ENCODE assay signal across 8 cellular contexts in genomic region chr9:113581865-113582697, GRCh38.
A peak's percentile ranks its signal among the peaks of the same experiment; 100 is the strongest.
DNase-seq lines count a peak whose midpoint lies in the region; ATAC-seq and TF ChIP-seq lines count a peak whose summit lies in the region.

No MANE protein-coding gene starts in this region.

- H3K18ac ChIP-seq in mesenchymal stem cell (ENCODE audit: low read depth in 1 of 2, low read length in 2 of 2), result peak overlapping the region; percentile 0 to 23

- ATAC-seq in GM19035 (IDR thresholded peaks at IDR 0.05; ENCODE audit: unreplicated experiment) (peak; percentile 80), HG03342 (IDR thresholded peaks at IDR 0.05; ENCODE audit: unreplicated experiment) (peak; percentile 84)

- peaks cover 10 to 36% of the 10 kb centered on the region in 2 experiments for H3K36me3 ChIP-seq in mesenchymal stem cell (ENCODE audit: control insufficient read depth in 1 of 2, insufficient read depth in 2 of 2, low read depth in 1 of 2, low read length in 2 of 2)

- H3K4me1 Mint-ChIP-seq in chondrocyte (ENCODE audit: low read depth), result peaks cover 58% of the 10 kb centered on the region

- 70% methylated on average over 17 of the region's 17 CpGs for WGBS in mesenchymal stem cell

- H2AFZ ChIP-seq in mesenchymal stem cell (ENCODE audit: low read depth, low read length), result no peak overlapping the region

- no peak overlapping the region for H3K14ac ChIP-seq in mesenchymal stem cell (ENCODE audit: low read length in 2 of 2)

- peak overlapping the region; percentile 98 for H3K27ac Mint-ChIP-seq in chondrocyte (ENCODE audit: unreplicated experiment)

- H3K4me3 Mint-ChIP-seq in chondrocyte (ENCODE audit: unreplicated experiment), result no peak overlapping the region

- no peak overlapping the region for H3K23ac ChIP-seq in mesenchymal stem cell (ENCODE audit: low read length in 2 of 2)

- H3K36me3 Mint-ChIP-seq in chondrocyte (ENCODE audit: low read depth), result peaks cover 29% of the 10 kb centered on the region

- no peaks in the 10 kb centered on the region for H3K27me3 Mint-ChIP-seq in chondrocyte (ENCODE audit: low read depth)

- H3K4me3 ChIP-seq in AG04449 (ENCODE audit: low read depth, low read length) (peak overlapping the region; percentile 4; the same call in 1 of the 2 replicates), mesenchymal stem cell (ENCODE audit: insufficient read depth in 1 of 2, low read depth in 1 of 2, low read length in 2 of 2) (peak overlapping the region in 1 of 2 experiments; percentile 34)

- H3K4ac ChIP-seq in mesenchymal stem cell (ENCODE audit: low read depth in 1 of 2, low read length in 2 of 2), result no peak overlapping the region

- H3K4me2 ChIP-seq in mesenchymal stem cell (ENCODE audit: low read length, poor library complexity, severe bottlenecking), result no peak overlapping the region

- peak overlapping the region; percentile 1 to 80 for H2BK12ac ChIP-seq in mesenchymal stem cell (ENCODE audit: low read length in 2 of 2)

- H3K9me3 Mint-ChIP-seq in chondrocyte (ENCODE audit: low read depth), result no peaks in the 10 kb centered on the region

- no peak overlapping the region for H4K91ac ChIP-seq in mesenchymal stem cell (ENCODE audit: low read length)

- no peak overlapping the region for H2BK120ac ChIP-seq in mesenchymal stem cell (ENCODE audit: low read depth, low read length)

- peak overlapping the region; percentile 21 for H2AK5ac ChIP-seq in mesenchymal stem cell (ENCODE audit: low read length, severe bottlenecking)

- peak overlapping the region; percentile 95 for H3K27ac ChIP-seq in mesenchymal stem cell (ENCODE audit: low read length, poor library complexity, severe bottlenecking)

- POLR2A ChIA-PET in AG04449 (lab: Yijun Ruan, JAX), result interaction anchor here (0.9 to 1.1 kb wide), 2 partner anchors 12 to 16 kb away, joined by 3 to 5 read pairs; no protein-coding TSS in a partner anchor

- H4K8ac ChIP-seq in mesenchymal stem cell (ENCODE audit: low read length), result peak overlapping the region; percentile 38

- TF ChIP-seq CTCF in AG04449 (IDR thresholded peaks at IDR 0.05; ENCODE audit: insufficient read depth, low read length, missing control alignments) (peak; percentile 14), chondrocyte (IDR thresholded peaks at IDR 0.05) (peak; percentile 63)

- H2BK15ac ChIP-seq in mesenchymal stem cell (ENCODE audit: low read depth, poor library complexity, severe bottlenecking), result peak overlapping the region; percentile 33

- peaks cover 50% of the 10 kb centered on the region for H3K4me1 ChIP-seq in mesenchymal stem cell (ENCODE audit: control insufficient read depth, insufficient read depth, low read depth, low read length)

- CTCF ChIA-PET in AG04449 (lab: Yijun Ruan, JAX), result interaction anchor here (1.1 to 14.6 kb wide), 10 partner anchors 9 to 181 kb away, joined by 3 to 405 read pairs (median 6); partner anchors contain the start of gene ALAD

- DNase-seq in AG04449 (ENCODE audit: low read depth, low spot score) (no peak), chondrocyte (ENCODE audit: low spot score) (peak; percentile 74), mesenchymal stem cell (peak; percentile 85), NCI-H187 (lab: John Stamatoyannopoulos, UW) (no peak)
- DNase-seq in activated CD4-positive, CD25-positive, alpha-beta regulatory T cell treated with anti-CD3 and anti-CD28 coated beads, Interleukin-2, amount 50 U/mL, for 16 hours (ENCODE audit: low read depth, low spot score), result peak; percentile 38
- peak; percentile 32 to 57 for DNase-seq in stimulated activated CD8-positive, alpha-beta memory T cell treated with anti-CD3 and anti-CD28 coated beads, Interleukin-4, amount 100 ng/mL, for 1 hour (ENCODE audit: low read depth in 2 of 2, low spot score in 1 of 2)

- no peak overlapping the region for H2BK5ac ChIP-seq in mesenchymal stem cell (ENCODE audit: low read depth, low read length, poor library complexity, severe bottlenecking)

- H3K27me3 ChIP-seq in mesenchymal stem cell (ENCODE audit: control insufficient read depth in 1 of 2, insufficient read depth in 1 of 2, low read length in 2 of 2), result no peaks in the 10 kb centered on the region

- H3K9me3 ChIP-seq in mesenchymal stem cell (ENCODE audit: control insufficient read depth, low read length), result no peaks in the 10 kb centered on the region

- peaks cover 33% of the 10 kb centered on the region for H3K79me1 ChIP-seq in mesenchymal stem cell (replicated peaks; ENCODE audit: low read length, poor library complexity, severe bottlenecking)

- H3K9ac ChIP-seq in mesenchymal stem cell (ENCODE audit: low read length), result peak overlapping the region; percentile 28

Comparison
In these comparisons a context has a peak if more than half of its experiments do, and no peak if none do; other contexts are left out.
1. DNase-seq: peak in activated CD4-positive, CD25-positive, alpha-beta regulatory T cell treated with anti-CD3 and anti-CD28 coated beads, Interleukin-2, amount 50 U/mL, for 16 hours (single experiment), chondrocyte (single experiment), mesenchymal stem cell (single experiment) and stimulated activated CD8-positive, alpha-beta memory T cell treated with anti-CD3 and anti-CD28 coated beads, Interleukin-4, amount 100 ng/mL, for 1 hour (2 of 2); none in AG04449 (single experiment) and NCI-H187 (0 of 2).